Comparison of ENCODE assay signal across 25 cellular contexts in genomic region chr21:36075953-36076352, GRCh38. TPM values are rescaled to one million over a fixed set of nuclear protein-coding genes. Genes with fewer than 3 reads are reported as not detected.
A peak's percentile ranks its signal among the peaks of the same experiment; 100 is the strongest.
DNase-seq lines count a peak whose midpoint lies in the region; ATAC-seq and FAIRE-seq lines count a peak whose summit lies in the region.
"Had no signal": no experiment of that assay in that cellular context is flagged by ENCODE, and none has a peak within 500 bp of the region (broad histone marks: within the 10 kb centered on the region; RNA-seq: fewer than 3 reads in every experiment).

No MANE protein-coding gene starts in this region.

- no peak for DNase-seq in stimulated activated naive CD8-positive, alpha-beta T cell treated with anti-CD3 and anti-CD28 coated beads, Interleukin-15, amount 100 ng/mL, for 72 hours
- no peak for DNase-seq in frontal cortex (ENCODE audit: low spot score in 2 of 2)
- no peak for DNase-seq in GM03348 (ENCODE audit: low spot score)
- DNase-seq: activated CD8-positive, alpha-beta memory T cell treated with anti-CD3 and anti-CD28 coated beads, Interleukin-2, amount 50 U/mL, for 48 hours; activated gamma-delta T cell treated with Interleukin-2 at 50 U/mL for 16 hours; cerebellar nuclear complex; COR-L47; H9; kidney; MM.1S; NCI-H1417 treated with DMSO at 0.1 percent for 48 hours; NCI-H2081; NCI-H226; NCI-H526 treated with DMSO at 0.1 percent for 48 hours; Right ventricle myocardium superior; stimulated activated naive CD4-positive, alpha-beta T cell treated with Interleukin-2 at 50 U/mL for 16 hours; tibial artery had no signal

- peak overlapping the region; percentile 27 for H3K27ac Mint-ChIP-seq in stimulated activated naive CD8-positive, alpha-beta T cell treated with anti-CD3 and anti-CD28 coated beads, Interleukin-15, Interleukin-2, amounts not matched to agents 100 ng/mL and 50 ng/mL, for 24 hours
- peak overlapping the region in 1 of 2 donors; percentile 85 for H3K27ac Mint-ChIP-seq in stimulated activated naive CD8-positive, alpha-beta T cell treated with anti-CD3 and anti-CD28 coated beads, Interleukin-15, amount 100 ng/mL, for 72 hours
- peak overlapping the region; percentile 35 for H3K27ac Mint-ChIP-seq in activated naive CD8-positive, alpha-beta T cell
- H3K27ac Mint-ChIP-seq: mesothelial cell of epicardium had no signal

- FAIRE-seq in frontal cortex (lab: Jason Lieb, UNC), result peak; percentile 24
- FAIRE-seq: GM12891, kidney had no signal

- no peak for ATAC-seq in stimulated activated naive CD8-positive, alpha-beta T cell treated with anti-CD3 and anti-CD28 coated beads, Interleukin-15, amount 100 ng/mL, for 72 hours
- ATAC-seq in GM18858 (IDR thresholded peaks at IDR 0.05; ENCODE audit: unreplicated experiment), result no peak
- no peak for ATAC-seq in GM18873 (IDR thresholded peaks at IDR 0.05; ENCODE audit: low FRiP score, unreplicated experiment)
- ATAC-seq: Panc1, SK-N-SH treated with all-trans-retinoic acid at 6 μM for 48 hours had no signal

- H3K4me3 Mint-ChIP-seq in stimulated activated naive CD8-positive, alpha-beta T cell treated with anti-CD3 and anti-CD28 coated beads, Interleukin-15, Interleukin-2, amounts not matched to agents 100 ng/mL and 50 ng/mL, for 24 hours, result no peak overlapping the region
- H3K4me3 Mint-ChIP-seq in stimulated activated naive CD8-positive, alpha-beta T cell treated with anti-CD3 and anti-CD28 coated beads, Interleukin-15, amount 100 ng/mL, for 72 hours, result no peak overlapping the region
- no peak overlapping the region for H3K4me3 Mint-ChIP-seq in activated naive CD8-positive, alpha-beta T cell
- H3K4me3 Mint-ChIP-seq: H9, mesothelial cell of epicardium had no signal

- no peaks in the 10 kb centered on the region for H3K27me3 Mint-ChIP-seq in stimulated activated naive CD8-positive, alpha-beta T cell treated with anti-CD3 and anti-CD28 coated beads, Interleukin-15, Interleukin-2, amounts not matched to agents 100 ng/mL and 50 ng/mL, for 24 hours
- no peaks in the 10 kb centered on the region for H3K27me3 Mint-ChIP-seq in stimulated activated naive CD8-positive, alpha-beta T cell treated with anti-CD3 and anti-CD28 coated beads, Interleukin-15, amount 100 ng/mL, for 72 hours
- H3K27me3 Mint-ChIP-seq in activated naive CD8-positive, alpha-beta T cell, result no peaks in the 10 kb centered on the region

- no peaks in the 10 kb centered on the region for H3K9me3 Mint-ChIP-seq in stimulated activated naive CD8-positive, alpha-beta T cell treated with anti-CD3 and anti-CD28 coated beads, Interleukin-15, Interleukin-2, amounts not matched to agents 100 ng/mL and 50 ng/mL, for 24 hours
- no peaks in the 10 kb centered on the region for H3K9me3 Mint-ChIP-seq in stimulated activated naive CD8-positive, alpha-beta T cell treated with anti-CD3 and anti-CD28 coated beads, Interleukin-15, amount 100 ng/mL, for 72 hours
- H3K9me3 Mint-ChIP-seq in activated naive CD8-positive, alpha-beta T cell (ENCODE audit: low read depth), result no peaks in the 10 kb centered on the region
- H3K9me3 Mint-ChIP-seq: H9, mesothelial cell of epicardium had no signal

- H3K36me3 Mint-ChIP-seq in stimulated activated naive CD8-positive, alpha-beta T cell treated with anti-CD3 and anti-CD28 coated beads, Interleukin-15, Interleukin-2, amounts not matched to agents 100 ng/mL and 50 ng/mL, for 24 hours (ENCODE audit: low read depth), result peaks cover 27% of the 10 kb centered on the region
- H3K36me3 Mint-ChIP-seq in activated naive CD8-positive, alpha-beta T cell, result peaks cover 8% of the 10 kb centered on the region

- peaks cover 71% of the 10 kb centered on the region for H3K4me1 Mint-ChIP-seq in stimulated activated naive CD8-positive, alpha-beta T cell treated with anti-CD3 and anti-CD28 coated beads, Interleukin-15, Interleukin-2, amounts not matched to agents 100 ng/mL and 50 ng/mL, for 24 hours (ENCODE audit: low read depth)
- peaks cover 60% of the 10 kb centered on the region for H3K4me1 Mint-ChIP-seq in stimulated activated naive CD8-positive, alpha-beta T cell treated with anti-CD3 and anti-CD28 coated beads, Interleukin-15, amount 100 ng/mL, for 72 hours
- peaks cover 47% of the 10 kb centered on the region for H3K4me1 Mint-ChIP-seq in activated naive CD8-positive, alpha-beta T cell (ENCODE audit: low read depth)

RNA-seq across cellular contexts. Expression of gene CBR1, which starts 6.1 kb away (rescaled TPM):
- total RNA-seq in frontal cortex, result 21.6 TPM

RNA-seq across cellular contexts. Expression of gene SETD4, which starts 15.6 kb away (rescaled TPM):
- 25.3 TPM for total RNA-seq in frontal cortex

RNA-seq across cellular contexts. Expression of gene CBR3, which starts 58.9 kb away (rescaled TPM):
- total RNA-seq in frontal cortex, result 1.6 TPM
